11 cellular contexts compared by ENCODE assay signal in the genomic region with DNA sequence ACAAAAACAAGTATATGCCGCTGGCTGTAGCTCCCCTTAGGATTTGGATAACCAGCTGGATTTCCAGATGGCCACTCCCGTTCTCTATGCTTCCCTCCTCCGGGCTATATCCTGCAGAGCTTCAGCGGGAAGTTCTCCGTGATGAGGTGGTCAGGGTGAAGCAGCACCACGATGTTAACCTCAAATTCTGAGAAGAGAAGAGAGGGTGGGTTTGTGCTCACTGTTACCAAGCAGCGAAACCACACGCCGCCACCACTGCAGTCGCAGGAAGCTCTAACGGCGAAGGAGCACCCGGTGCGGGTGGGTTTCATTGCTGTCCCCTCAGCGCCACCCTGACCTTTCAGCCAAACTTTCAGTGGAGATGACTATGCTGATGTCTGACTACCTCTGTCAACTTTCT. TPM values are rescaled to one million over a fixed set of nuclear protein-coding genes. Genes with fewer than 3 reads are reported as not detected.
A peak's percentile ranks its signal among the peaks of the same experiment; 100 is the strongest.
DNase-seq lines count a peak whose midpoint lies in the region; ATAC-seq and TF ChIP-seq lines count a peak whose summit lies in the region.
"Had no signal": no experiment of that assay in that cellular context is flagged by ENCODE, and none has a peak within 500 bp of the region (broad histone marks: within the 10 kb centered on the region; RNA-seq: fewer than 3 reads in every experiment).

No MANE protein-coding gene starts in this region.

- H3K4me1 Mint-ChIP-seq in activated CD4-positive, alpha-beta memory T cell treated with anti-CD3 and anti-CD28 coated beads, Interleukin-2, amount 10 ng/mL, durations not matched to agents 7 days and 5 days = peaks cover 45% of the 10 kb centered on the region
- H3K4me1 Mint-ChIP-seq in activated naive CD8-positive, alpha-beta T cell treated with anti-CD3 and anti-CD28 coated beads for 36 hours = peaks cover 40% of the 10 kb centered on the region

- no peak for ATAC-seq in HG03469 (IDR thresholded peaks at IDR 0.05; ENCODE audit: unreplicated experiment)
- no peak for ATAC-seq in HG03159 (IDR thresholded peaks at IDR 0.05; ENCODE audit: unreplicated experiment)

- TF ChIP-seq CTCF in GM20000 (IDR thresholded peaks at IDR 0.05; ENCODE audit: extremely low read depth, missing control alignments) (no peak), coronary artery (IDR thresholded peaks at IDR 0.05) (no peak)

- no peak overlapping the region for H2BK5ac ChIP-seq in mesenchymal stem cell (ENCODE audit: low read depth, low read length, poor library complexity, severe bottlenecking)

- CTCF ChIA-PET in activated CD4-positive, alpha-beta memory T cell treated with anti-CD3 and anti-CD28 coated beads, Interleukin-2, amount 10 ng/mL, durations not matched to agents 7 days and 5 days (lab: Charles Lee) = interaction anchor here (0.6 to 0.9 kb wide), 2 partner anchors 22 to 43 kb away, joined by 3 read pairs; no protein-coding TSS in a partner anchor

- POLR2A ChIA-PET in activated CD4-positive, alpha-beta memory T cell treated with anti-CD3 and anti-CD28 coated beads, Interleukin-2, amount 10 ng/mL, durations not matched to agents 7 days and 5 days (lab: Charles Lee) = interaction anchor here (0.6 to 1.8 kb wide), 8 partner anchors 11 to 145 kb away, joined by 3 to 6 read pairs (median 4); a partner anchor contains a TSS

- peaks cover 2% of the 10 kb centered on the region for H3K4me1 ChIP-seq in mesenchymal stem cell (ENCODE audit: control insufficient read depth, insufficient read depth, low read depth, low read length)

- WGBS in mesenchymal stem cell = 98% methylated on average over 15 of the region's 15 CpGs

- no peak overlapping the region for H3K23ac ChIP-seq in mesenchymal stem cell (ENCODE audit: low read length in 2 of 2)

- H3K36me3 Mint-ChIP-seq in activated CD4-positive, alpha-beta memory T cell treated with anti-CD3 and anti-CD28 coated beads, Interleukin-2, amount 10 ng/mL, durations not matched to agents 7 days and 5 days (ENCODE audit: low read depth) = peaks cover 74% of the 10 kb centered on the region
- peaks cover 69% of the 10 kb centered on the region for H3K36me3 Mint-ChIP-seq in activated naive CD8-positive, alpha-beta T cell treated with anti-CD3 and anti-CD28 coated beads for 36 hours

- peak overlapping the region; percentile 33 for H3K4me3 Mint-ChIP-seq in activated CD4-positive, alpha-beta memory T cell treated with anti-CD3 and anti-CD28 coated beads, Interleukin-2, amount 10 ng/mL, durations not matched to agents 7 days and 5 days
- H3K4me3 Mint-ChIP-seq in activated naive CD8-positive, alpha-beta T cell treated with anti-CD3 and anti-CD28 coated beads for 36 hours = peak overlapping the region; percentile 65
- H3K4me3 Mint-ChIP-seq: brain had no signal

- H3K4ac ChIP-seq in mesenchymal stem cell (ENCODE audit: low read depth in 1 of 2, low read length in 2 of 2) = no peak overlapping the region

- no peak overlapping the region for H3K18ac ChIP-seq in mesenchymal stem cell (ENCODE audit: low read depth in 1 of 2, low read length in 2 of 2)

- H2BK12ac ChIP-seq in mesenchymal stem cell (ENCODE audit: low read length in 2 of 2) = no peak overlapping the region

- H3K79me1 ChIP-seq in mesenchymal stem cell (replicated peaks; ENCODE audit: low read length, poor library complexity, severe bottlenecking) = peaks cover 12% of the 10 kb centered on the region

- H3K9ac ChIP-seq in mesenchymal stem cell (ENCODE audit: low read length) = no peak overlapping the region

- no peak overlapping the region for H4K91ac ChIP-seq in mesenchymal stem cell (ENCODE audit: low read length)

- no peak overlapping the region for H3K14ac ChIP-seq in mesenchymal stem cell (ENCODE audit: low read length in 2 of 2)

- H2BK120ac ChIP-seq in mesenchymal stem cell (ENCODE audit: low read depth, low read length) = no peak overlapping the region

- H3K27ac ChIP-seq in coronary artery = no peak overlapping the region
- H3K27ac ChIP-seq in mesenchymal stem cell (ENCODE audit: low read length, poor library complexity, severe bottlenecking) = no peak overlapping the region

- H4K8ac ChIP-seq in mesenchymal stem cell (ENCODE audit: low read length) = no peak overlapping the region

- H3K9me3 Mint-ChIP-seq in activated CD4-positive, alpha-beta memory T cell treated with anti-CD3 and anti-CD28 coated beads, Interleukin-2, amount 10 ng/mL, durations not matched to agents 7 days and 5 days = peaks cover 2% of the 10 kb centered on the region
- peaks cover 1% of the 10 kb centered on the region for H3K9me3 Mint-ChIP-seq in activated naive CD8-positive, alpha-beta T cell treated with anti-CD3 and anti-CD28 coated beads for 36 hours

- no peaks in the 10 kb centered on the region for H3K27me3 ChIP-seq in mesenchymal stem cell (ENCODE audit: control insufficient read depth in 1 of 2, insufficient read depth in 1 of 2, low read length in 2 of 2)
- H3K27me3 ChIP-seq: MG63 had no signal

- no peak overlapping the region for H2BK15ac ChIP-seq in mesenchymal stem cell (ENCODE audit: low read depth, poor library complexity, severe bottlenecking)

- H2AK5ac ChIP-seq in mesenchymal stem cell (ENCODE audit: low read length, severe bottlenecking) = no peak overlapping the region

- DNase-seq in GM20000 (ENCODE audit: low spot score) (peak; percentile 59), coronary artery (ENCODE audit: low spot score) (no peak), mesenchymal stem cell (no peak)
- DNase-seq in activated CD4-positive, alpha-beta memory T cell treated with anti-CD3 and anti-CD28 coated beads, Interleukin-2, amount 10 ng/mL, durations not matched to agents 7 days and 5 days = peak; percentile 67
- peak; percentile 79 for DNase-seq in activated naive CD8-positive, alpha-beta T cell treated with anti-CD3 and anti-CD28 coated beads for 36 hours
- DNase-seq in stimulated activated CD8-positive, alpha-beta memory T cell treated with anti-CD3 and anti-CD28 coated beads, Interleukin-12 subunit alpha, Interleukin-12 subunit beta, amount 100 ng/mL, for 4 hours (ENCODE audit: low read depth) = peak; percentile 45
- DNase-seq: MG63, NCI-H82 had no signal

- H3K9me3 ChIP-seq in mesenchymal stem cell (ENCODE audit: control insufficient read depth, low read length) = no peaks in the 10 kb centered on the region
- H3K9me3 ChIP-seq: MG63 had no signal

- no peak overlapping the region for H3K4me2 ChIP-seq in mesenchymal stem cell (ENCODE audit: low read length, poor library complexity, severe bottlenecking)

- H3K27me3 Mint-ChIP-seq in activated CD4-positive, alpha-beta memory T cell treated with anti-CD3 and anti-CD28 coated beads, Interleukin-2, amount 10 ng/mL, durations not matched to agents 7 days and 5 days = no peaks in the 10 kb centered on the region
- no peaks in the 10 kb centered on the region for H3K27me3 Mint-ChIP-seq in activated naive CD8-positive, alpha-beta T cell treated with anti-CD3 and anti-CD28 coated beads for 36 hours

- H2AFZ ChIP-seq in mesenchymal stem cell (ENCODE audit: low read depth, low read length) = no peak overlapping the region

- peaks cover 64 to 76% of the 10 kb centered on the region in 2 experiments for H3K36me3 ChIP-seq in mesenchymal stem cell (ENCODE audit: control insufficient read depth in 1 of 2, insufficient read depth in 2 of 2, low read depth in 1 of 2, low read length in 2 of 2)

- H3K4me3 ChIP-seq in coronary artery (no peak overlapping the region), mesenchymal stem cell (ENCODE audit: insufficient read depth in 1 of 2, low read depth in 1 of 2, low read length in 2 of 2) (no peak overlapping the region)
- H3K4me3 ChIP-seq: MG63 had no signal

- H3K27ac Mint-ChIP-seq in activated CD4-positive, alpha-beta memory T cell treated with anti-CD3 and anti-CD28 coated beads, Interleukin-2, amount 10 ng/mL, durations not matched to agents 7 days and 5 days = peak overlapping the region; percentile 64
- H3K27ac Mint-ChIP-seq in activated naive CD8-positive, alpha-beta T cell treated with anti-CD3 and anti-CD28 coated beads for 36 hours = peak overlapping the region; percentile 95
- H3K27ac Mint-ChIP-seq: brain had no signal

RNA-seq across cellular contexts. Expression of a gene that starts 41.7 kb away (rescaled TPM):
- 10 to 100 TPM; 70.7 to 73.1 TPM for total RNA-seq in activated CD4-positive, alpha-beta memory T cell treated with anti-CD3 and anti-CD28 coated beads, Interleukin-2, amount 10 ng/mL, durations not matched to agents 7 days and 5 days
- total RNA-seq in activated naive CD8-positive, alpha-beta T cell treated with anti-CD3 and anti-CD28 coated beads for 36 hours = 10 to 100 TPM; 60.7 to 62.6 TPM
- polyA plus RNA-seq in mesenchymal stem cell (2013, experiment 1 of 2) = 51.2 TPM
- 50.0 TPM for polyA plus RNA-seq in mesenchymal stem cell (2013, experiment 2 of 2)

Comparison
In these comparisons a context has a peak if more than half of its experiments do, and no peak if none do; other contexts are left out.
1. DNase-seq: peak in GM20000 (single experiment), activated CD4-positive, alpha-beta memory T cell treated with anti-CD3 and anti-CD28 coated beads, Interleukin-2, amount 10 ng/mL, durations not matched to agents 7 days and 5 days (single experiment), activated naive CD8-positive, alpha-beta T cell treated with anti-CD3 and anti-CD28 coated beads for 36 hours (single experiment) and stimulated activated CD8-positive, alpha-beta memory T cell treated with anti-CD3 and anti-CD28 coated beads, Interleukin-12 subunit alpha, Interleukin-12 subunit beta, amount 100 ng/mL, for 4 hours (single experiment); none in coronary artery (single experiment) and mesenchymal stem cell (single experiment).